ENCODE assay signal across 8 cellular contexts in the genomic region with DNA sequence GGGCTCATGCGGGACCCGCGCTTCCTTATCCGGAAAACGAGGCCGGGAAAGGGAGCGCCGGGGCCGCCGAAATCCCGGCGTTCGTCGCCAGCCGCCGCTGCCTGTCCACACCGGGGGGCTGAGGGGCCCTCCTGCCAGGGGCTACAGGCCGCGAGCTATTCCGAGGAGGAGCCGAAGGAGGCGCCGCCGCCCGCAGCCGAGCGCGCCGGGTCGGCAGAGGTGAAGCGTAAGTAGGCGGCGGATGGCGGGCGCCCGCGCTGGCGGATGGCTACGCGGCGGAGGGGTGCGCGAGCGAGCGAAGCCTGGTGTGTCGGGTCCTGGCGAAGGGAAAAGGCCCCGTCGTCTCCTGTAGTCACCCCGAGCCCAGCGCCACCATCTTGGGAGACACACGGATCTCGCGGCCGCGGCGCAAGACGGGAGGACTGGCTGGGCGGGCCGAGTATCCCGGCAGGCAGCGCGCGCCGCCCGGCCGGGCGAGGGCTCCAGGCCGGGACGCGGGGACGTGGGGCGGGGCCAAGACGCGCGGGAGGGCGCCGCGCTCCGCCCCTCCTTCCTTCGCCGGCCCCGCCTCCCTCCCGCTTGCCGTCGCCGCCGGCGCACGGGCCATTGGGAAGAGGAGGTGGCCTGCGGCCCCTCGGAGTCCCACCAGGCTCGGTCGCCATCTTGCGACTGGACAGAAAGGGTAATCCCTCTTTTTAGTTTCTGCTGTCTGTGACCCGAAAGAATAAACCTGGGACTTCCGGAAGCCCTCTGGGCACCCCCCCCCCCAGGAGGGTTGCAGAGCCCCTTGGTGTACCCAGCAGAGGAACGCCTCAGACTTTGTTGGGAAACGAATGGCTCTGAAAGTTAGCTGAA.
A peak's percentile ranks its signal among the peaks of the same experiment; 100 is the strongest.
DNase-seq lines count a peak whose midpoint lies in the region; ATAC-seq lines count a peak whose summit lies in the region.

UBE3A (minus strand) TSS at position 424 of the 855 bp plus-strand sequence. CDS start 29,917 bp downstream, outside the sequence.

- ATAC-seq in GM19324 (IDR thresholded peaks at IDR 0.05; ENCODE audit: low FRiP score, unreplicated experiment) (peak; percentile 93), HG03460 (IDR thresholded peaks at IDR 0.05; ENCODE audit: unreplicated experiment) (peak; percentile 84)

- DNase-seq in C1 segment of cervical spinal cord (lab: John Stamatoyannopoulos, UW) (peak; percentile 52 to 96 (median 88)), NCI-H524 treated with DMSO at 0.1 percent for 48 hours (lab: John Stamatoyannopoulos, UW) (peak; percentile 26), cortex of kidney (lab: John Stamatoyannopoulos, UW) (peak; percentile 73), left kidney (ENCODE audit: low read depth, low spot score) (peak; percentile 98)
- DNase-seq in activated CD4-positive, alpha-beta T cell treated with anti-CD3 and anti-CD28 coated beads, Interleukin-2, amount 50 U/mL, for 1 hour, result peak; percentile 83
- peak; percentile 88 for DNase-seq in stimulated activated CD4-positive, alpha-beta T cell treated with anti-CD3 and anti-CD28 coated beads, Interleukin-1b, Interleukin-23, amount 100 ng/mL, for 48 hours

Comparison
In these comparisons a context has a peak if more than half of its experiments do, and no peak if none do; other contexts are left out.
1. Peak in every context shown above with its lines: DNase-seq and ATAC-seq.
2. DNase-seq: peak in every context shown above with its lines; median percentile 98 in left kidney; 88 in stimulated activated CD4-positive, alpha-beta T cell treated with anti-CD3 and anti-CD28 coated beads, Interleukin-1b, Interleukin-23, amount 100 ng/mL, for 48 hours; 88 in C1 segment of cervical spinal cord; 83 in activated CD4-positive, alpha-beta T cell treated with anti-CD3 and anti-CD28 coated beads, Interleukin-2, amount 50 U/mL, for 1 hour; 73 in cortex of kidney; 26 in NCI-H524 treated with DMSO at 0.1 percent for 48 hours.